ENCODE assay signal across 8 cellular contexts in genomic region chr4:146333187-146333894, GRCh38.
DNase-seq lines count a peak whose midpoint lies in the region; ATAC-seq and TF ChIP-seq lines count a peak whose summit lies in the region.

No MANE protein-coding gene starts in this region.

- H3K36me3 Mint-ChIP-seq in activated CD8-positive, alpha-beta T cell treated with anti-CD3 and anti-CD28 coated beads, Interleukin-2, amount 10 ng/mL, durations not matched to agents 7 days and 5 days (ENCODE audit: low read depth), result no peaks in the 10 kb centered on the region

- H3K9me3 ChIP-seq in testis (no peaks in the 10 kb centered on the region), vagina (no peaks in the 10 kb centered on the region)

- TF ChIP-seq POLR2A in testis (IDR thresholded peaks at IDR 0.05) (no peak), vagina (IDR thresholded peaks at IDR 0.05) (no peak)

- no peaks in the 10 kb centered on the region for H3K27me3 Mint-ChIP-seq in activated CD8-positive, alpha-beta T cell treated with anti-CD3 and anti-CD28 coated beads, Interleukin-2, amount 10 ng/mL, durations not matched to agents 7 days and 5 days (ENCODE audit: low read depth)

- TF ChIP-seq CTCF in testis (IDR thresholded peaks at IDR 0.05) (no peak), vagina (IDR thresholded peaks at IDR 0.05) (no peak)

- no peaks in the 10 kb centered on the region for H3K36me3 ChIP-seq in testis (ENCODE audit: low read depth, missing control alignments)
- H3K36me3 ChIP-seq in vagina, result no peaks in the 10 kb centered on the region

- intact Hi-C loops in testis (cut with DNase I; ENCODE audit: low total_unique reads), result no loop called here
- intact Hi-C loops in vagina (cut with DNase I), result no loop called here

- 57 to 68% methylated on average over 4 of the region's 4 CpGs for WGBS in testis, 2 donors

- no peak overlapping the region for H3K4me3 Mint-ChIP-seq in activated CD8-positive, alpha-beta T cell treated with anti-CD3 and anti-CD28 coated beads, Interleukin-2, amount 10 ng/mL, durations not matched to agents 7 days and 5 days

- H3K4me3 ChIP-seq in testis (no peak overlapping the region), vagina (no peak overlapping the region)

- H3K27ac Mint-ChIP-seq in activated CD8-positive, alpha-beta T cell treated with anti-CD3 and anti-CD28 coated beads, Interleukin-2, amount 10 ng/mL, durations not matched to agents 7 days and 5 days, result no peak overlapping the region

- DNase-seq in DMS79 treated with DMSO at 0.1 percent for 48 hours (lab: John Stamatoyannopoulos, UW) (peak; percentile 10), renal cortical epithelial cell (ENCODE audit: low read depth) (peak; percentile 71), NCI-H345 treated with DMSO at 0.1 percent for 48 hours (lab: John Stamatoyannopoulos, UW; ENCODE audit: unreplicated experiment) (no peak), testis (no peak), vagina (ENCODE audit: extremely low spot score in 2 of 2) (no peak)
- DNase-seq in activated CD8-positive, alpha-beta T cell treated with anti-CD3 and anti-CD28 coated beads, Interleukin-2, amount 10 ng/mL, durations not matched to agents 7 days and 5 days, result peak; percentile 21

- POLR2A ChIA-PET in activated CD8-positive, alpha-beta T cell treated with anti-CD3 and anti-CD28 coated beads, Interleukin-2, amount 10 ng/mL, durations not matched to agents 7 days and 5 days (lab: Charles Lee), result no interaction called here

- H3K27ac ChIP-seq in testis (no peak overlapping the region), vagina (no peak overlapping the region)

- H3K27me3 ChIP-seq in testis (no peaks in the 10 kb centered on the region), vagina (no peaks in the 10 kb centered on the region)

- ATAC-seq in GM19455 (IDR thresholded peaks at IDR 0.05; ENCODE audit: unreplicated experiment) (peak; percentile 95), HG03439 (IDR thresholded peaks at IDR 0.05; ENCODE audit: unreplicated experiment) (peak; percentile 91)
- peak; percentile 74 for ATAC-seq in activated CD8-positive, alpha-beta T cell treated with anti-CD3 and anti-CD28 coated beads, Interleukin-2, amount 10 ng/mL, durations not matched to agents 7 days and 5 days

- H3K9me3 Mint-ChIP-seq in activated CD8-positive, alpha-beta T cell treated with anti-CD3 and anti-CD28 coated beads, Interleukin-2, amount 10 ng/mL, durations not matched to agents 7 days and 5 days (ENCODE audit: insufficient read depth), result no peaks in the 10 kb centered on the region

- CTCF ChIA-PET in activated CD8-positive, alpha-beta T cell treated with anti-CD3 and anti-CD28 coated beads, Interleukin-2, amount 10 ng/mL, durations not matched to agents 7 days and 5 days (lab: Charles Lee), result interaction anchor here (1.2 kb wide), 1 partner anchor 11 kb away, joined by 3 read pairs; no protein-coding TSS in a partner anchor

- no peaks in the 10 kb centered on the region for H3K4me1 Mint-ChIP-seq in activated CD8-positive, alpha-beta T cell treated with anti-CD3 and anti-CD28 coated beads, Interleukin-2, amount 10 ng/mL, durations not matched to agents 7 days and 5 days (ENCODE audit: low read depth)

- H3K4me1 ChIP-seq in testis (no peaks in the 10 kb centered on the region), vagina (no peaks in the 10 kb centered on the region)

Comparison
In these comparisons a context has a peak if more than half of its experiments do, and no peak if none do; other contexts are left out.
1. DNase-seq: peak in DMS79 treated with DMSO at 0.1 percent for 48 hours (single experiment), activated CD8-positive, alpha-beta T cell treated with anti-CD3 and anti-CD28 coated beads, Interleukin-2, amount 10 ng/mL, durations not matched to agents 7 days and 5 days (single experiment) and renal cortical epithelial cell (single experiment); none in NCI-H345 treated with DMSO at 0.1 percent for 48 hours (single experiment), testis (single experiment) and vagina (0 of 2).
2. Peak in every context shown above with its lines, with median percentiles within 50 percentile points of each other: ATAC-seq.